Comparison of ENCODE assay signal across 8 cellular contexts in genomic region chr6:43496370-43497128, GRCh38. TPM values are rescaled to one million over a fixed set of nuclear protein-coding genes. Genes with fewer than 3 reads are reported as not detected.
DNase-seq lines count a peak whose midpoint lies in the region; ATAC-seq and TF ChIP-seq lines count a peak whose summit lies in the region.

No MANE protein-coding gene starts in this region.

- DNase-seq in ELF-1 (ENCODE audit: low read depth, low spot score) (peak; percentile 91), NB4 (ENCODE audit: low read depth) (peak; percentile 34), DMS79 treated with DMSO at 0.1 percent for 48 hours (lab: John Stamatoyannopoulos, UW) (no peak), middle frontal gyrus (ENCODE audit: extremely low spot score, low spot score) (no peak), NCI-H1048 (lab: John Stamatoyannopoulos, UW) (no peak)
- DNase-seq in effector memory CD4-positive, alpha-beta T cell: no peak

- no peaks in the 10 kb centered on the region for H3K9me2 ChIP-seq in neural cell (ENCODE audit: insufficient read depth, low read length)

- TF ChIP-seq RAD21 in neural cell (conservative IDR thresholded peaks at IDR 0.05): peak; percentile 22

- ATAC-seq in GM18870 (IDR thresholded peaks at IDR 0.05; ENCODE audit: unreplicated experiment): no peak

- no peak overlapping the region for H2AFZ ChIP-seq in neural cell (ENCODE audit: low read depth, low read length)

- peak; percentile 21 for TF ChIP-seq CTCF in NB4 (IDR thresholded peaks at IDR 0.05; ENCODE audit: low read depth, low read length)
- TF ChIP-seq CTCF in neural cell (IDR thresholded peaks at IDR 0.05; ENCODE audit: poor library complexity, severe bottlenecking): no peak

- no peak for TF ChIP-seq EP300 in neural cell (conservative IDR thresholded peaks at IDR 0.05; ENCODE audit: poor library complexity, severe bottlenecking)

- H3K4me3 ChIP-seq in NB4 (ENCODE audit: low read depth, low read length): no peak overlapping the region
- H3K4me3 ChIP-seq in effector memory CD4-positive, alpha-beta T cell (ENCODE audit: insufficient read depth, low read depth, low read length, poor library complexity, severe bottlenecking): no peak overlapping the region
- no peak overlapping the region for H3K4me3 ChIP-seq in neural cell (ENCODE audit: low read length)

- H3K27ac ChIP-seq in effector memory CD4-positive, alpha-beta T cell (ENCODE audit: insufficient read depth, low read length, poor library complexity, severe bottlenecking): peak overlapping the region; percentile 11
- H3K27ac ChIP-seq in neural cell (ENCODE audit: low read length): no peak overlapping the region

- peaks cover 14% of the 10 kb centered on the region for H3K4me1 ChIP-seq in effector memory CD4-positive, alpha-beta T cell (ENCODE audit: control insufficient read depth, insufficient read depth, low read length, poor library complexity, severe bottlenecking)

- H3K9ac ChIP-seq in neural cell (ENCODE audit: low read length): no peak overlapping the region

- TF ChIP-seq POLR2A in NB4 (IDR thresholded peaks at IDR 0.05; ENCODE audit: extremely low read depth, insufficient read length): no peak

- peaks cover 35% of the 10 kb centered on the region for H3K36me3 ChIP-seq in effector memory CD4-positive, alpha-beta T cell (ENCODE audit: control insufficient read depth, insufficient read depth, low read length)
- H3K36me3 ChIP-seq in neural cell (ENCODE audit: insufficient read depth, low read length): no peaks in the 10 kb centered on the region

- H4K20me1 ChIP-seq in neural cell (ENCODE audit: insufficient read depth): no peaks in the 10 kb centered on the region

- no peaks in the 10 kb centered on the region for H3K27me3 ChIP-seq in effector memory CD4-positive, alpha-beta T cell (replicated peaks; ENCODE audit: control insufficient read depth, insufficient read depth, low read length, poor library complexity, severe bottlenecking)
- no peaks in the 10 kb centered on the region for H3K27me3 ChIP-seq in neural cell (ENCODE audit: insufficient read depth, low read depth, low read length)

- H3F3A ChIP-seq in neural cell (ENCODE audit: insufficient read depth, low read length, poor library complexity, severe bottlenecking): no peaks in the 10 kb centered on the region

- no peaks in the 10 kb centered on the region for H3K9me3 ChIP-seq in effector memory CD4-positive, alpha-beta T cell (ENCODE audit: control insufficient read depth, low read length)
- no peaks in the 10 kb centered on the region for H3K9me3 ChIP-seq in neural cell (ENCODE audit: low read length)

- no peaks in the 10 kb centered on the region for H3K79me2 ChIP-seq in neural cell (replicated peaks; ENCODE audit: insufficient read depth, low read length)

- no peak overlapping the region for H3K4me2 ChIP-seq in neural cell (ENCODE audit: low read length)

TF ChIP-seq in neural cell, 6 proteins besides CTCF, POLR2A, EP300 and RAD21:
- TF ChIP-seq POLR2AphosphoS5 (IDR thresholded peaks at IDR 0.05): no peak
- no peak for TF ChIP-seq MXI1 (conservative IDR thresholded peaks at IDR 0.05; ENCODE audit: poor library complexity, severe bottlenecking)
- no peak for TF ChIP-seq EZH2 (IDR thresholded peaks at IDR 0.05; ENCODE audit: borderline replicate concordance, insufficient read depth, low read length, poor library complexity, severe bottlenecking)
- TF ChIP-seq SMC3 (conservative IDR thresholded peaks at IDR 0.05; ENCODE audit: poor library complexity): no peak
- no peak for TF ChIP-seq TAF1 (IDR thresholded peaks at IDR 0.05; ENCODE audit: low read depth)
- TF ChIP-seq REST (IDR thresholded peaks at IDR 0.05; ENCODE audit: borderline replicate concordance): no peak

RNA-seq across cellular contexts. Expression of gene LRRC73, which starts 13.6 kb away (rescaled TPM):
- polyA plus RNA-seq in neural cell: 4.7 and 6.9 TPM in 2 replicates
- 3.5 and 4.9 TPM in 2 replicates for polyA minus RNA-seq in neural cell

RNA-seq across cellular contexts. Expression of gene TJAP1, which starts 19.2 kb away (rescaled TPM):
- polyA plus RNA-seq in neural cell: 11.4 and 12.6 TPM in 2 replicates
- 9.1 and 11.4 TPM in 2 replicates for polyA minus RNA-seq in neural cell

RNA-seq across cellular contexts. Expression of gene YIPF3, which starts 20.2 kb away (rescaled TPM):
- polyA plus RNA-seq in neural cell: 236 and 244 TPM in 2 replicates
- 99.9 and 104 TPM in 2 replicates for polyA minus RNA-seq in neural cell

RNA-seq across cellular contexts. Expression of gene POLR1C, which starts 20.3 kb away (rescaled TPM):
- 62.0 and 88.7 TPM in 2 replicates for polyA plus RNA-seq in neural cell
- 28.5 and 31.4 TPM in 2 replicates for polyA minus RNA-seq in neural cell

RNA-seq across cellular contexts. Expression of gene DLK2, which starts 41.2 kb away (rescaled TPM):
- polyA plus RNA-seq in neural cell: 17.2 and 19.8 TPM in 2 replicates
- 12.8 and 15.3 TPM in 2 replicates for polyA minus RNA-seq in neural cell

Comparison
In these comparisons a context has a peak if more than half of its experiments do, and no peak if none do; other contexts are left out.
1. DNase-seq: peak in ELF-1 (single experiment) and NB4 (single experiment); none in effector memory CD4-positive, alpha-beta T cell (0 of 3), DMS79 treated with DMSO at 0.1 percent for 48 hours (single experiment), middle frontal gyrus (single experiment) and NCI-H1048 (single experiment).